25 cellular contexts compared by ENCODE assay signal in genomic region chr9:94042516-94042915, GRCh38. TPM values are rescaled to one million over a fixed set of nuclear protein-coding genes. Genes with fewer than 3 reads are reported as not detected.
DNase-seq lines count a peak whose midpoint lies in the region; FAIRE-seq and TF ChIP-seq lines count a peak whose summit lies in the region.
"Had no signal": no experiment of that assay in that cellular context is flagged by ENCODE, and none has a peak within 500 bp of the region (broad histone marks: within the 10 kb centered on the region; RNA-seq: fewer than 3 reads in every experiment).

No MANE protein-coding gene starts in this region.

- intact Hi-C loops in activated CD4-positive, alpha-beta memory T cell treated with anti-CD3 and anti-CD28 coated beads for 36 hours (cut with micrococcal nuclease): no loop called here

- H3K4me1 Mint-ChIP-seq in activated CD4-positive, alpha-beta memory T cell treated with anti-CD3 and anti-CD28 coated beads for 36 hours (ENCODE audit: low read depth): no peaks in the 10 kb centered on the region

- peaks cover 2% of the 10 kb centered on the region for H3K36me3 Mint-ChIP-seq in activated CD4-positive, alpha-beta memory T cell treated with anti-CD3 and anti-CD28 coated beads for 36 hours

- H3K27me3 ChIP-seq in osteoblast (ENCODE audit: insufficient read depth, low read length): no peaks in the 10 kb centered on the region
- H3K27me3 ChIP-seq: BLaER1 treated with 17β-estradiol and CSF1 and Interleukin-3, amounts not matched to agents 10 nM and 100 nM; MG63; Peyer's patch had no signal

- H3K4me1 ChIP-seq in osteoblast (ENCODE audit: insufficient read depth, low read length): peaks cover 4% of the 10 kb centered on the region
- H3K4me1 ChIP-seq: A549; BLaER1 treated with 17β-estradiol and CSF1 and Interleukin-3, amounts not matched to agents 10 nM and 100 nM; Peyer's patch had no signal

- H4K20me1 ChIP-seq in osteoblast (ENCODE audit: insufficient read depth, low read length): no peaks in the 10 kb centered on the region
- H4K20me1 ChIP-seq: BLaER1 treated with 17β-estradiol and CSF1 and Interleukin-3, amounts not matched to agents 10 nM and 100 nM had no signal

- H3K4me3 Mint-ChIP-seq in activated CD4-positive, alpha-beta memory T cell treated with anti-CD3 and anti-CD28 coated beads for 36 hours: no peak overlapping the region
- H3K4me3 Mint-ChIP-seq: CD4-positive, alpha-beta T cell had no signal

- POLR2A ChIA-PET in activated CD4-positive, alpha-beta memory T cell treated with anti-CD3 and anti-CD28 coated beads for 36 hours (lab: Charles Lee): no interaction called here

- no peak for TF ChIP-seq CTCF in osteoblast (IDR thresholded peaks at IDR 0.05; ENCODE audit: extremely low read depth, low read depth, low read length)

- CTCF ChIA-PET in activated CD4-positive, alpha-beta memory T cell treated with anti-CD3 and anti-CD28 coated beads for 36 hours (lab: Charles Lee): interaction anchor here (1.0 kb wide), 1 partner anchor 171 kb away, joined by 3 read pairs; no protein-coding TSS in a partner anchor

- no peaks in the 10 kb centered on the region for H3K36me3 ChIP-seq in osteoblast (ENCODE audit: insufficient read depth, low read length)
- H3K36me3 ChIP-seq: Peyer's patch had no signal

- no peak for DNase-seq in H54 (ENCODE audit: insufficient read length, low spot score)
- peak; percentile 4 for DNase-seq in SK-MEL-5 (ENCODE audit: low read depth, low spot score)
- peak; percentile 21 for DNase-seq in fibroblast of peridontal ligament (ENCODE audit: extremely low read depth)
- DNase-seq in osteoblast (ENCODE audit: insufficient read length, low spot score, missing footprints): no peak
- no peak for DNase-seq in COR-L47 (lab: John Stamatoyannopoulos, UW)
- no peak for DNase-seq in activated CD4-positive, alpha-beta memory T cell treated with anti-CD3 and anti-CD28 coated beads for 36 hours
- no peak for DNase-seq in NK-92 treated with Interleukin-12 subunit alpha and Interleukin-12 subunit beta, amount 100 ng/mL, for 24 hours (lab: John Stamatoyannopoulos, UW)
- DNase-seq: AML-193; CD4-positive, alpha-beta T cell; DMS79; EL; GDM1; KBM-7; MG63; NCI-H1694; NCI-H2029 treated with DMSO at 0.1 percent for 48 hours; NCI-H526 treated with DMSO at 0.1 percent for 48 hours; OCI-M1; Peyer's patch; SHP77 treated with DMSO at 0.1 percent for 48 hours had no signal

- no peak overlapping the region for H3K27ac ChIP-seq in osteoblast (ENCODE audit: low read depth, low read length)
- H3K27ac ChIP-seq: A549; BLaER1 treated with 17β-estradiol and CSF1 and Interleukin-3, amounts not matched to agents 10 nM and 100 nM; Peyer's patch; SK-N-MC had no signal

- H3K9me3 ChIP-seq in osteoblast (ENCODE audit: low read depth, low read length): no peaks in the 10 kb centered on the region
- H3K9me3 ChIP-seq: A549, MG63, Peyer's patch had no signal

- H3K27me3 Mint-ChIP-seq in activated CD4-positive, alpha-beta memory T cell treated with anti-CD3 and anti-CD28 coated beads for 36 hours: no peaks in the 10 kb centered on the region
- H3K27me3 Mint-ChIP-seq: CD4-positive, alpha-beta T cell had no signal

- in situ Hi-C loops in SK-MEL-5 (cut with HindIII; ENCODE audit: low pct_unique_long_range_greater_than_20kb, low sequenced_read_pairs): no loop called here

- peak overlapping the region; percentile 0 for H2AFZ ChIP-seq in osteoblast (ENCODE audit: low read length)

- TF ChIP-seq POLR2A in H54 (IDR thresholded peaks at IDR 0.05; ENCODE audit: low read depth, low read length): no peak

- peaks cover 5% of the 10 kb centered on the region for H3K79me2 ChIP-seq in osteoblast (ENCODE audit: insufficient read depth, low read length)

- FAIRE-seq in H54 (lab: Jason Lieb, UNC): peak; percentile 95
- FAIRE-seq: A549, GM12878, HepG2 had no signal

- no peak overlapping the region for H3K27ac Mint-ChIP-seq in activated CD4-positive, alpha-beta memory T cell treated with anti-CD3 and anti-CD28 coated beads for 36 hours
- H3K27ac Mint-ChIP-seq: CD4-positive, alpha-beta T cell had no signal

- no peaks in the 10 kb centered on the region for H3K9me3 Mint-ChIP-seq in activated CD4-positive, alpha-beta memory T cell treated with anti-CD3 and anti-CD28 coated beads for 36 hours
- H3K9me3 Mint-ChIP-seq: CD4-positive, alpha-beta T cell had no signal

- no peak overlapping the region for H3K4me2 ChIP-seq in osteoblast (ENCODE audit: insufficient read depth, low read length)
- H3K4me2 ChIP-seq: A549; BLaER1 treated with 17β-estradiol and CSF1 and Interleukin-3, amounts not matched to agents 10 nM and 100 nM had no signal

- H3K4me3 ChIP-seq in osteoblast (ENCODE audit: insufficient read depth, low read length): no peak overlapping the region
- H3K4me3 ChIP-seq: A549; BLaER1 treated with 17β-estradiol and CSF1 and Interleukin-3, amounts not matched to agents 10 nM and 100 nM; GM12878; MG63; Peyer's patch; SK-N-MC had no signal

RNA-seq across cellular contexts. Expression of gene PTPDC1, which starts 41.7 kb away (rescaled TPM):
- 10.6 and 11.8 TPM in 2 replicates for total RNA-seq in SK-MEL-5 (2014; rRNA removed; shearing (Covaris generic))
- polyA plus RNA-seq in SK-MEL-5 (2015; cell fraction: cytosol; rRNA removed): 7.2 and 12.0 TPM in 2 replicates
- polyA plus RNA-seq in SK-MEL-5 (2015; cell fraction: nucleus; rRNA removed): 90.3 and 102 TPM in 2 replicates
- total RNA-seq in osteoblast: 16.8 and 17.0 TPM in 2 replicates
- total RNA-seq in activated CD4-positive, alpha-beta memory T cell treated with anti-CD3 and anti-CD28 coated beads for 36 hours: 1 to 10 TPM; 4.2 to 4.4 TPM

Comparison
In these comparisons a context has a peak if more than half of its experiments do, and no peak if none do; other contexts are left out.
1. DNase-seq: peak in SK-MEL-5 (single experiment) and fibroblast of peridontal ligament (single experiment); none in H54 (single experiment), osteoblast (single experiment), COR-L47 (single experiment), activated CD4-positive, alpha-beta memory T cell treated with anti-CD3 and anti-CD28 coated beads for 36 hours (single experiment) and NK-92 treated with Interleukin-12 subunit alpha and Interleukin-12 subunit beta, amount 100 ng/mL, for 24 hours (single experiment).